In genomic region chr14:77590845-77591506, GRCh38 we compare ENCODE assay signal across 11 cellular contexts. TPM values are rescaled to one million over a fixed set of nuclear protein-coding genes. Genes with fewer than 3 reads are reported as not detected.
DNase-seq lines count a peak whose midpoint lies in the region; ATAC-seq and TF ChIP-seq lines count a peak whose summit lies in the region.
"Had no signal": no experiment of that assay in that cellular context is flagged by ENCODE, and none has a peak within 500 bp of the region (broad histone marks: within the 10 kb centered on the region; RNA-seq: fewer than 3 reads in every experiment).

No MANE protein-coding gene starts in this region.

- peak overlapping the region; percentile 37 for H3K27ac Mint-ChIP-seq in CD8-positive, alpha-beta T cell
- H3K27ac Mint-ChIP-seq in activated T-helper 1 cell treated with anti-CD3 and anti-CD28 coated beads, Interleukin-12 subunit alpha, Interleukin-12 subunit beta, Interleukin-2, Interleukin-4 antibody, amounts not matched to agents 30 ng/mL and 10 ng/mL and 1 ng/mL, durations not matched to agents 14 hours and 24 hours and 36 hours = peak overlapping the region; percentile 2

- in situ Hi-C loops in G401 (cut with HindIII; ENCODE audit: low sequenced_read_pairs) = no loop called here

- no peaks in the 10 kb centered on the region for H3K27me3 Mint-ChIP-seq in CD8-positive, alpha-beta T cell (ENCODE audit: low read depth)
- no peaks in the 10 kb centered on the region for H3K27me3 Mint-ChIP-seq in activated T-helper 1 cell treated with anti-CD3 and anti-CD28 coated beads, Interleukin-12 subunit alpha, Interleukin-12 subunit beta, Interleukin-2, Interleukin-4 antibody, amounts not matched to agents 30 ng/mL and 10 ng/mL and 1 ng/mL, durations not matched to agents 14 hours and 24 hours and 36 hours (ENCODE audit: insufficient read depth)

- CTCF ChIA-PET in CD8-positive, alpha-beta T cell (lab: Charles Lee) = no interaction called here

- no peak for TF ChIP-seq CTCF in CD8-positive, alpha-beta T cell (IDR thresholded peaks at IDR 0.05)
- no peak for TF ChIP-seq CTCF in omental fat pad (IDR thresholded peaks at IDR 0.05)

- no peaks in the 10 kb centered on the region for H3K9me3 ChIP-seq in CD8-positive, alpha-beta T cell (ENCODE audit: low read length)
- H3K9me3 ChIP-seq in mononuclear cell (ENCODE audit: low read depth, low read length) = no peaks in the 10 kb centered on the region

- intact Hi-C loops in CD8-positive, alpha-beta T cell (cut with DNase I, micrococcal nuclease) = no loop called here
- intact Hi-C loops in activated T-helper 1 cell treated with anti-CD3 and anti-CD28 coated beads, Interleukin-12 subunit alpha, Interleukin-12 subunit beta, Interleukin-2, Interleukin-4 antibody, amounts not matched to agents 30 ng/mL and 10 ng/mL and 1 ng/mL, durations not matched to agents 14 hours and 24 hours and 36 hours (cut with micrococcal nuclease) = loop anchor here (5.0 kb wide), 1 partner anchor 116 kb away; the partner anchor contains the start of genes ALKBH1 and SLIRP

- H3K4me3 ChIP-seq in CD8-positive, alpha-beta T cell (ENCODE audit: low read depth, low read length) = no peak overlapping the region
- H3K4me3 ChIP-seq in mononuclear cell (ENCODE audit: low read length) = peak overlapping the region; percentile 35

- peaks cover 21% of the 10 kb centered on the region for H3K4me1 ChIP-seq in CD8-positive, alpha-beta T cell (ENCODE audit: insufficient read depth, low read length)
- H3K4me1 ChIP-seq in mononuclear cell (ENCODE audit: insufficient read depth, low read length) = peaks cover 78% of the 10 kb centered on the region

- POLR2A ChIA-PET in CD8-positive, alpha-beta T cell (lab: Charles Lee) = no interaction called here

- no peak for DNase-seq in CD8-positive, alpha-beta T cell
- DNase-seq in activated T-helper 1 cell treated with anti-CD3 and anti-CD28 coated beads, Interleukin-12 subunit alpha, Interleukin-12 subunit beta, Interleukin-2, Interleukin-4 antibody, amounts not matched to agents 30 ng/mL and 10 ng/mL and 1 ng/mL, durations not matched to agents 14 hours and 24 hours and 36 hours (ENCODE audit: low spot score) = no peak
- no peak for DNase-seq in G401 (ENCODE audit: low spot score)
- no peak for DNase-seq in omental fat pad (ENCODE audit: low spot score)
- DNase-seq in GOT3 (lab: John Stamatoyannopoulos, UW) = no peak
- DNase-seq: dorsolateral prefrontal cortex, NCI-H1092, right cardiac atrium had no signal

- H3K27ac ChIP-seq in CD8-positive, alpha-beta T cell (ENCODE audit: low read depth, low read length) = no peak overlapping the region

- H3K4me1 Mint-ChIP-seq in CD8-positive, alpha-beta T cell (ENCODE audit: low read depth) = peaks cover 58% of the 10 kb centered on the region
- H3K4me1 Mint-ChIP-seq in activated T-helper 1 cell treated with anti-CD3 and anti-CD28 coated beads, Interleukin-12 subunit alpha, Interleukin-12 subunit beta, Interleukin-2, Interleukin-4 antibody, amounts not matched to agents 30 ng/mL and 10 ng/mL and 1 ng/mL, durations not matched to agents 14 hours and 24 hours and 36 hours (ENCODE audit: low read depth) = peaks cover 52% of the 10 kb centered on the region

- H3K9me3 Mint-ChIP-seq in CD8-positive, alpha-beta T cell = no peaks in the 10 kb centered on the region
- no peaks in the 10 kb centered on the region for H3K9me3 Mint-ChIP-seq in activated T-helper 1 cell treated with anti-CD3 and anti-CD28 coated beads, Interleukin-12 subunit alpha, Interleukin-12 subunit beta, Interleukin-2, Interleukin-4 antibody, amounts not matched to agents 30 ng/mL and 10 ng/mL and 1 ng/mL, durations not matched to agents 14 hours and 24 hours and 36 hours

- H3K36me3 Mint-ChIP-seq in CD8-positive, alpha-beta T cell = peaks cover 31% of the 10 kb centered on the region
- peaks cover 22% of the 10 kb centered on the region for H3K36me3 Mint-ChIP-seq in activated T-helper 1 cell treated with anti-CD3 and anti-CD28 coated beads, Interleukin-12 subunit alpha, Interleukin-12 subunit beta, Interleukin-2, Interleukin-4 antibody, amounts not matched to agents 30 ng/mL and 10 ng/mL and 1 ng/mL, durations not matched to agents 14 hours and 24 hours and 36 hours (ENCODE audit: low read depth)

- H3K4me3 Mint-ChIP-seq in CD8-positive, alpha-beta T cell = no peak overlapping the region
- peak overlapping the region; percentile 19 for H3K4me3 Mint-ChIP-seq in activated T-helper 1 cell treated with anti-CD3 and anti-CD28 coated beads, Interleukin-12 subunit alpha, Interleukin-12 subunit beta, Interleukin-2, Interleukin-4 antibody, amounts not matched to agents 30 ng/mL and 10 ng/mL and 1 ng/mL, durations not matched to agents 14 hours and 24 hours and 36 hours

- no peaks in the 10 kb centered on the region for H3K27me3 ChIP-seq in CD8-positive, alpha-beta T cell (ENCODE audit: insufficient read depth, low read length)
- H3K27me3 ChIP-seq in mononuclear cell (ENCODE audit: insufficient read depth, low read length) = no peaks in the 10 kb centered on the region
- H3K27me3 ChIP-seq: dorsolateral prefrontal cortex had no signal

- H3K36me3 ChIP-seq in CD8-positive, alpha-beta T cell (ENCODE audit: insufficient read depth, low read length) = no peaks in the 10 kb centered on the region

- ATAC-seq in CD8-positive, alpha-beta T cell = no peak
- ATAC-seq in HG03159 (IDR thresholded peaks at IDR 0.05; ENCODE audit: unreplicated experiment) (peak; percentile 44), omental fat pad (ENCODE audit: low FRiP score) (no peak), HG03139 (IDR thresholded peaks at IDR 0.05; ENCODE audit: unreplicated experiment) (no peak)
- ATAC-seq: right cardiac atrium had no signal

RNA-seq across cellular contexts. Expression of gene SPTLC2, which starts 25.5 kb away (rescaled TPM):
- 10 to 100 TPM; 14.4 to 15.8 TPM for total RNA-seq in CD8-positive, alpha-beta T cell
- total RNA-seq in activated T-helper 1 cell treated with anti-CD3 and anti-CD28 coated beads, Interleukin-12 subunit alpha, Interleukin-12 subunit beta, Interleukin-2, Interleukin-4 antibody, amounts not matched to agents 30 ng/mL and 10 ng/mL and 1 ng/mL, durations not matched to agents 14 hours and 24 hours and 36 hours = 29.9 and 31.9 TPM in 2 replicates
- total RNA-seq in mononuclear cell = 33.6 TPM
- 17.9 and 20.6 TPM in 2 replicates for total RNA-seq in G401 (2014; rRNA removed; shearing (Covaris generic))
- total RNA-seq in omental fat pad = 10 to 100 TPM; 23.5 to 73.6 (median 52.3) TPM
